In the genomic region with DNA sequence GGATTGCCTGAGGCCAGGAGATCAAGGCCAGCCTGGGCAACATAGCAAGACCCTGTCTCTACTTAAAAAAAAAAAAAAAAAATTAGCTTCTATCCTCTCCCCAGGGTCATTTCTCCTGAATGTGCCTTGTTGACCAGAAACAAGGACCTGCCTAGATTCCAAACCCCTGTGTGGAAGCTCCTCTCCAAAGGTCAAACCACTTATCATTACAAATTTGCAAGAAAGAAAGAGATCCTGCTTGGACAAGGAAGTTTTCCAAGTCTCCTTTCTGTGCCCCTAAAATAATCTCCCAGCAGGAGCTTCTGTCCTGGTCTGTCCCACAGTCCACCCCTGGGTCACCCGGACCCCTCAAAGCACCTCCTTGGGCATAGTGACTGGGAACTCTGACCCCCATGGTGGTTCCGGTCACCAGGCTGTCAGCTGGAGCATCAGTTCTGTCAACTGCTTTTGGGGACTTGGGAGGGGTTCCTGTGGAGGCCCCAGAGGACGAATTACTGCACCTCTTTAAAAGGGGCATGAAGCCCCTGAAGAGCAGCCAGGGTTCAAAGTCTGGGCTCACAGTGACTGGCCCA, we compare ENCODE assay signal across 13 cellular contexts. TPM values are rescaled to one million over a fixed set of nuclear protein-coding genes. Genes with fewer than 3 reads are reported as not detected.
DNase-seq lines count a peak whose midpoint lies in the region; ATAC-seq and TF ChIP-seq lines count a peak whose summit lies in the region.
"Had no signal": no experiment of that assay in that cellular context is flagged by ENCODE, and none has a peak within 500 bp of the region (broad histone marks: within the 10 kb centered on the region; RNA-seq: fewer than 3 reads in every experiment).

No MANE protein-coding gene starts in this region.

- DNase-seq in CD14-positive monocyte (ENCODE audit: low spot score): no peak
- no peak for DNase-seq in RWPE2 (ENCODE audit: low spot score)
- no peak for DNase-seq in esophagus squamous epithelium (lab: John Stamatoyannopoulos, UW)
- no peak for DNase-seq in psoas muscle
- no peak for DNase-seq in NAMALWA (ENCODE audit: low spot score)
- DNase-seq in HuH-7.5 (ENCODE audit: low spot score): no peak
- DNase-seq: activated CD8-positive, alpha-beta memory T cell treated with anti-CD3 and anti-CD28 coated beads for 24 hours; NCI-H1048; NCI-H748 treated with DMSO at 0.1 percent for 48 hours had no signal

- peaks cover 11 to 33% of the 10 kb centered on the region in 2 donors for H3K36me3 Mint-ChIP-seq in CD14-positive monocyte

- no peak for ATAC-seq in RWPE2 (ENCODE audit: low read depth)
- no peak for ATAC-seq in psoas muscle
- no peak for ATAC-seq in HG03342 (IDR thresholded peaks at IDR 0.05; ENCODE audit: unreplicated experiment)
- no peak for ATAC-seq in GM18870 (IDR thresholded peaks at IDR 0.05; ENCODE audit: unreplicated experiment)

- H3K27ac ChIP-seq in RWPE2 (ENCODE audit: poor library complexity, severe bottlenecking): peak overlapping the region; percentile 98
- peak overlapping the region; percentile 75 to 93 (median 90) for H3K27ac ChIP-seq in esophagus squamous epithelium
- H3K27ac ChIP-seq in psoas muscle: peak overlapping the region; percentile 54
- H3K27ac ChIP-seq: C4-2B, HL-60 had no signal

- H3K27me3 ChIP-seq in RWPE2 (ENCODE audit: insufficient read depth, poor library complexity, severe bottlenecking): no peaks in the 10 kb centered on the region
- H3K27me3 ChIP-seq in esophagus squamous epithelium: no peaks in the 10 kb centered on the region
- no peaks in the 10 kb centered on the region for H3K27me3 ChIP-seq in psoas muscle (ENCODE audit: insufficient read depth in 3 of 3, low read length in 2 of 3)

- H3K27ac Mint-ChIP-seq in CD14-positive monocyte: peak overlapping the region in 5 of 7 donors; percentile 14 to 72 (median 22)

- H3K4me1 ChIP-seq in RWPE2 (ENCODE audit: insufficient read depth, poor library complexity, severe bottlenecking) (peaks cover 94% of the 10 kb centered on the region), esophagus squamous epithelium (peaks cover 83 to 100% (median 95%) of the 10 kb centered on the region in 3 donors), psoas muscle (peaks cover 54% of the 10 kb centered on the region)

- H3K9me3 ChIP-seq in RWPE2 (ENCODE audit: severe bottlenecking) (no peaks in the 10 kb centered on the region), esophagus squamous epithelium (no peaks in the 10 kb centered on the region), psoas muscle (no peaks in the 10 kb centered on the region)

- peaks cover 0 to 2% (median 0%) of the 10 kb centered on the region in 3 donors for H3K27me3 Mint-ChIP-seq in CD14-positive monocyte (ENCODE audit: low read depth in 3 of 3)

- H3K4me3 Mint-ChIP-seq in CD14-positive monocyte: no peak overlapping the region

- H3K36me3 ChIP-seq in RWPE2 (ENCODE audit: low read depth) (peaks cover 73% of the 10 kb centered on the region), esophagus squamous epithelium (no peaks in the 10 kb centered on the region), psoas muscle (ENCODE audit: insufficient read depth in 1 of 2, low read depth in 1 of 2) (no peaks in the 10 kb centered on the region)

- peaks cover 82% of the 10 kb centered on the region for H3K4me1 Mint-ChIP-seq in CD14-positive monocyte

- intact Hi-C loops in CD14-positive monocyte (cut with micrococcal nuclease) (no loop called here), esophagus squamous epithelium (cut with DNase I) (loop anchor here (5.0 kb wide), 1 partner anchor 37 kb away; a partner anchor contains a TSS), psoas muscle (cut with DNase I) (no loop called here)

- TF ChIP-seq CTCF in CD14-positive monocyte (IDR thresholded peaks at IDR 0.05) (no peak), RWPE2 (IDR thresholded peaks at IDR 0.05; ENCODE audit: poor library complexity, severe bottlenecking) (no peak), esophagus squamous epithelium (IDR thresholded peaks at IDR 0.05) (no peak), psoas muscle (IDR thresholded peaks at IDR 0.05) (no peak)

- WGBS in esophagus squamous epithelium, 2 donors: 50 to 80% methylated on average over 1 of the region's 3 CpGs
- WGBS in psoas muscle, 3 donors: 84 to 90% (median 86%) methylated on average over 3 of the region's 3 CpGs

- no peaks in the 10 kb centered on the region for H3K9me3 Mint-ChIP-seq in CD14-positive monocyte

- TF ChIP-seq POLR2A in esophagus squamous epithelium (IDR thresholded peaks at IDR 0.05): no peak

- H3K4me3 ChIP-seq in RWPE2 (ENCODE audit: severe bottlenecking): no peak overlapping the region
- no peak overlapping the region for H3K4me3 ChIP-seq in esophagus squamous epithelium
- H3K4me3 ChIP-seq in psoas muscle: no peak overlapping the region

RNA-seq across cellular contexts. Expression of a gene that starts 38.4 kb away (rescaled TPM):
- polyA plus RNA-seq in CD14-positive monocyte (10 to 100 TPM; 41.4 to 75.0 TPM), psoas muscle (1 to 10 TPM; 5.8 to 9.1 (median 6.2) TPM)
- total RNA-seq in esophagus squamous epithelium (100 to 1,000 TPM; 118 to 145 (median 131) TPM), psoas muscle (10 to 100 TPM; 10.9 to 23.7 (median 16.0) TPM)

Comparison
In these comparisons a context has a peak if more than half of its experiments do, and no peak if none do; other contexts are left out.
1. RNA of a gene that starts 38.4 kb away (total RNA-seq): 118 to 145 TPM in esophagus squamous epithelium; 10.9 to 23.7 TPM in psoas muscle; every median in the first group is over 4 times any median in the second.
2. Peak in every context shown above with its lines, with median percentiles within 50 percentile points of each other: H3K27ac ChIP-seq.